21 cellular contexts compared by ENCODE assay signal in genomic region chr4:110211770-110212061, GRCh38.
"Had no signal": no experiment of that assay in that cellular context is flagged by ENCODE, and none has a peak within 500 bp of the region (broad histone marks: within the 10 kb centered on the region; RNA-seq: fewer than 3 reads in every experiment).

No MANE protein-coding gene starts in this region.

- H3K27ac Mint-ChIP-seq: effector memory CD8-positive, alpha-beta T cell; progenitor cell of endocrine pancreas; stimulated activated effector memory CD8-positive, alpha-beta T cell treated with anti-CD3 and anti-CD28 coated beads, Interleukin-12 subunit alpha, Interleukin-12 subunit beta, amount 100 ng/mL, for 72 hours; type B pancreatic cell had no signal

- H3K79me2 ChIP-seq: parathyroid adenoma had no signal

- H3K4me2 ChIP-seq: smooth muscle cell had no signal

- H3K4me1 ChIP-seq: lower lobe of right lung, parathyroid adenoma, thyroid gland had no signal

- H3K36me3 ChIP-seq: esophagus squamous epithelium, heart right ventricle, lower lobe of right lung, stomach, thyroid gland had no signal

- H3K36me3 Mint-ChIP-seq: natural killer cell; stimulated activated effector memory CD8-positive, alpha-beta T cell treated with anti-CD3 and anti-CD28 coated beads, Interleukin-12 subunit alpha, Interleukin-12 subunit beta, amount 100 ng/mL, for 72 hours; type B pancreatic cell had no signal

- H3K27me3 ChIP-seq: esophagus squamous epithelium, stomach, thyroid gland had no signal

- H3K4me3 Mint-ChIP-seq: effector memory CD8-positive, alpha-beta T cell; stimulated activated effector memory CD8-positive, alpha-beta T cell treated with anti-CD3 and anti-CD28 coated beads, Interleukin-12 subunit alpha, Interleukin-12 subunit beta, amount 100 ng/mL, for 72 hours; type B pancreatic cell had no signal

- H3K9ac ChIP-seq: parathyroid adenoma had no signal

- H3K9me3 Mint-ChIP-seq: effector memory CD8-positive, alpha-beta T cell; immature natural killer cell; natural killer cell; stimulated activated effector memory CD8-positive, alpha-beta T cell treated with anti-CD3 and anti-CD28 coated beads, Interleukin-12 subunit alpha, Interleukin-12 subunit beta, amount 100 ng/mL, for 72 hours; type B pancreatic cell had no signal

- H3K27me3 Mint-ChIP-seq: progenitor cell of endocrine pancreas, type B pancreatic cell had no signal

- H3K4me3 ChIP-seq: esophagus squamous epithelium, lower lobe of right lung, smooth muscle cell, stomach, thyroid gland had no signal

- ATAC-seq: sciatic nerve had no signal

- DNase-seq: cortex of kidney; esophagus squamous epithelium; glutamatergic neuron; heart right ventricle; islet precursor cell; left ventricle myocardium superior; lower lobe of right lung; natural killer cell; stimulated activated CD4-positive, alpha-beta T cell treated with anti-CD3 and anti-CD28 coated beads, Interleukin-12 subunit alpha, Interleukin-12 subunit beta, amount 100 ng/mL, for 4 hours; stimulated activated CD4-positive, alpha-beta T cell treated with anti-CD3 and anti-CD28 coated beads, Interleukin-1b, Interleukin-23, amount 100 ng/mL, for 48 hours; stimulated activated naive CD4-positive, alpha-beta T cell treated with Interleukin-2 at 50 U/mL for 16 hours; stomach had no signal

- H2AFZ ChIP-seq: parathyroid adenoma had no signal

- H3K9me3 ChIP-seq: esophagus squamous epithelium, heart right ventricle, lower lobe of right lung, stomach, thyroid gland had no signal

- H3K4me1 Mint-ChIP-seq: stimulated activated effector memory CD8-positive, alpha-beta T cell treated with anti-CD3 and anti-CD28 coated beads, Interleukin-12 subunit alpha, Interleukin-12 subunit beta, amount 100 ng/mL, for 72 hours had no signal

- H3K27ac ChIP-seq: esophagus squamous epithelium, heart right ventricle, lower lobe of right lung, parathyroid adenoma, stomach, thyroid gland had no signal
